Comparison of ENCODE assay signal across 8 cellular contexts in genomic region chr1:64469614-64469976, GRCh38. TPM values are rescaled to one million over a fixed set of nuclear protein-coding genes. Genes with fewer than 3 reads are reported as not detected.
A peak's percentile ranks its signal among the peaks of the same experiment; 100 is the strongest.
DNase-seq lines count a peak whose midpoint lies in the region; ATAC-seq and TF ChIP-seq lines count a peak whose summit lies in the region.

No MANE protein-coding gene starts in this region.

- H3K36me3 ChIP-seq in OCI-LY3 (replicated peaks; ENCODE audit: low read depth, low read length) = no peaks in the 10 kb centered on the region
- no peaks in the 10 kb centered on the region for H3K36me3 ChIP-seq in neutrophil

- H3K4me3 ChIP-seq in OCI-LY3 (ENCODE audit: low read length) (peak overlapping the region; percentile 85), neutrophil (ENCODE audit: low read depth in 1 of 2, low read length in 1 of 2) (peak overlapping the region; percentile 38 to 64)

- peak; percentile 47 for DNase-seq in GM13977 (ENCODE audit: low spot score)
- peak; percentile 38 to 43 for DNase-seq in erythroblast (lab: John Stamatoyannopoulos, UW)
- DNase-seq in NCI-H187 treated with DMSO at 0.1 percent for 48 hours (lab: John Stamatoyannopoulos, UW) = no peak
- DNase-seq in midbrain (lab: John Stamatoyannopoulos, UW) = no peak
- DNase-seq in H4 (ENCODE audit: low spot score) = no peak

- TF ChIP-seq CTCF in GM13977 (IDR thresholded peaks at IDR 0.05; ENCODE audit: extremely low read depth, insufficient read depth, missing control alignments) = no peak
- TF ChIP-seq CTCF in OCI-LY3 (IDR thresholded peaks at IDR 0.05; ENCODE audit: low read depth, low read length) = no peak
- no peak for TF ChIP-seq CTCF in neutrophil (IDR thresholded peaks at IDR 0.05)

- no peak for ATAC-seq in HG03097 (IDR thresholded peaks at IDR 0.05; ENCODE audit: low FRiP score, unreplicated experiment)

- peak overlapping the region; percentile 65 for H3K9ac ChIP-seq in OCI-LY3 (ENCODE audit: low read length)

- H3K9me3 ChIP-seq in OCI-LY3 (ENCODE audit: insufficient read depth, low read length) = no peaks in the 10 kb centered on the region
- no peaks in the 10 kb centered on the region for H3K9me3 ChIP-seq in neutrophil

- in situ Hi-C loops in GM13977 (cut with MboI; ENCODE audit: low pct_unique_long_range_greater_than_20kb, low sequenced_read_pairs, unreplicated experiment) = no loop called here

- H3K4me1 ChIP-seq in OCI-LY3 (ENCODE audit: low read length) (peaks cover 11% of the 10 kb centered on the region), neutrophil (ENCODE audit: control insufficient read depth in 1 of 2, insufficient read depth in 1 of 2, low read depth in 1 of 2, low read length in 1 of 2) (peaks cover 20 to 21% of the 10 kb centered on the region in 2 experiments)

- peak overlapping the region; percentile 88 for H3K4me2 ChIP-seq in OCI-LY3 (ENCODE audit: low read length)

- 0 out of 2 replicates have a peak overlapping the region, but pooled peaks have one; percentile 20 for H3K27ac ChIP-seq in OCI-LY3 (ENCODE audit: low read length)
- H3K27ac ChIP-seq in neutrophil = no peak overlapping the region

- no peaks in the 10 kb centered on the region for H4K20me1 ChIP-seq in OCI-LY3 (ENCODE audit: insufficient read depth, low read length)

- H3K79me2 ChIP-seq in OCI-LY3 (ENCODE audit: low read length) = peaks cover 7% of the 10 kb centered on the region; the same call in 1 of the 2 replicates

- no peak for TF ChIP-seq POLR2A in erythroblast (IDR thresholded peaks at IDR 0.05; ENCODE audit: low read length)

- peak overlapping the region; percentile 79 for H2AFZ ChIP-seq in OCI-LY3 (ENCODE audit: low read depth, low read length)

- H3K27me3 ChIP-seq in OCI-LY3 (ENCODE audit: low read depth, low read length) (no peaks in the 10 kb centered on the region; the same call in 1 of the 2 replicates), neutrophil (peaks cover 73% of the 10 kb centered on the region)

RNA-seq across cellular contexts. Expression of gene CACHD1, which starts 0.3 kb away (rescaled TPM):
- 6.9 and 9.1 TPM in 2 replicates for total RNA-seq in H4 (2014; rRNA removed; shearing (Covaris generic))

Comparison
In these comparisons a context has a peak if more than half of its experiments do, and no peak if none do; other contexts are left out.
1. DNase-seq: peak in GM13977 (single experiment) and erythroblast (2 of 2); none in NCI-H187 treated with DMSO at 0.1 percent for 48 hours (single experiment), midbrain (single experiment) and H4 (single experiment).